In genomic region chr2:96008051-96008450, GRCh38 we compare ENCODE assay signal across 2 cellular contexts. TPM values are rescaled to one million over a fixed set of nuclear protein-coding genes. Genes with fewer than 3 reads are reported as not detected.
"Had no signal": no experiment of that assay in that cellular context is flagged by ENCODE, and none has a peak within 500 bp of the region (broad histone marks: within the 10 kb centered on the region; RNA-seq: fewer than 3 reads in every experiment).

No MANE protein-coding gene starts in this region.

RNA-seq across cellular contexts. Expression of gene GPAT2, which starts 26.7 kb away (rescaled TPM):
- total RNA-seq: mesothelial cell of epicardium had no signal
- polyA plus RNA-seq: mammary epithelial cell had no signal
